In genomic region chr2:172408143-172408766, GRCh38 we compare ENCODE assay signal across 12 cellular contexts. TPM values are rescaled to one million over a fixed set of nuclear protein-coding genes. Genes with fewer than 3 reads are reported as not detected.
DNase-seq lines count a peak whose midpoint lies in the region; TF ChIP-seq lines count a peak whose summit lies in the region.
"Had no signal": no experiment of that assay in that cellular context is flagged by ENCODE, and none has a peak within 500 bp of the region (broad histone marks: within the 10 kb centered on the region; RNA-seq: fewer than 3 reads in every experiment).

No MANE protein-coding gene starts in this region.

- H3K36me3 ChIP-seq in tibial nerve, result no peaks in the 10 kb centered on the region

- H3K9me3 ChIP-seq in tibial nerve, result no peaks in the 10 kb centered on the region

- peaks cover 0 to 64% (median 7%) of the 10 kb centered on the region in 4 donors for H3K4me1 ChIP-seq in tibial nerve

- H3K4me3 ChIP-seq in tibial nerve, result no peak overlapping the region

- no peak for TF ChIP-seq CTCF in tibial nerve (IDR thresholded peaks at IDR 0.05)

- H3K27ac ChIP-seq in tibial nerve, result peak overlapping the region in 3 of 4 donors; percentile 14 to 56 (median 47)

- TF ChIP-seq POLR2A in tibial nerve (IDR thresholded peaks at IDR 0.05), result no peak

- 48 to 85% methylated on average over 4 of the region's 4 CpGs for WGBS in tibial nerve, 2 donors

- H3K27me3 ChIP-seq in tibial nerve, result no peaks in the 10 kb centered on the region

- TF ChIP-seq EP300 in tibial nerve (IDR thresholded peaks at IDR 0.05), result no peak

- DNase-seq in NCI-H1092 treated with DMSO at 0.1 percent for 48 hours (lab: John Stamatoyannopoulos, UW), result peak; percentile 55
- peak; percentile 95 for DNase-seq in NCI-H2227 treated with DMSO at 0.1 percent for 48 hours (lab: John Stamatoyannopoulos, UW)
- peak; percentile 68 for DNase-seq in cerebellar cortex (ENCODE audit: low spot score)
- no peak for DNase-seq in tibial nerve (ENCODE audit: low spot score in 2 of 2)
- DNase-seq in NCI-H524 treated with DMSO at 0.1 percent for 48 hours (lab: John Stamatoyannopoulos, UW), result no peak
- DNase-seq in stimulated activated CD4-positive, alpha-beta T cell treated with anti-CD3 and anti-CD28 coated beads, Interleukin-4, amount 100 ng/mL, for 1 hour, result no peak
- no peak for DNase-seq in HCEC 1CT
- DNase-seq: activated CD4-positive, alpha-beta memory T cell treated with anti-CD3 and anti-CD28 coated beads for 36 hours; foreskin fibroblast; HFFc6; NK-92 treated with Interleukin-12 subunit alpha and Interleukin-12 subunit beta, amount 100 ng/mL, for 24 hours; T-cell had no signal

RNA-seq across cellular contexts. Expression of gene ITGA6, which starts 19.1 kb away (rescaled TPM):
- 100 to 1,000 TPM; 254 to 586 (median 471) TPM for total RNA-seq in tibial nerve

Comparison
In these comparisons a context has a peak if more than half of its experiments do, and no peak if none do; other contexts are left out.
1. DNase-seq: peak in NCI-H1092 treated with DMSO at 0.1 percent for 48 hours (single experiment), NCI-H2227 treated with DMSO at 0.1 percent for 48 hours (single experiment) and cerebellar cortex (single experiment); none in tibial nerve (0 of 2), NCI-H524 treated with DMSO at 0.1 percent for 48 hours (single experiment), stimulated activated CD4-positive, alpha-beta T cell treated with anti-CD3 and anti-CD28 coated beads, Interleukin-4, amount 100 ng/mL, for 1 hour (single experiment) and HCEC 1CT (single experiment).